ENCODE assay signal across 1 cellular context in genomic region chr9:137138058-137138697, GRCh38.
TF ChIP-seq lines count a peak whose summit lies in the region.

No MANE protein-coding gene starts in this region.

TF ChIP-seq in HepG2, 621 proteins besides CTCF, POLR2A, EP300 and RAD21:
- TF ChIP-seq FOSL2 (CRISPR knock-in tag; IDR thresholded peaks at IDR 0.05) (no peak), ZNF720 (CRISPR knock-in tag; IDR thresholded peaks at IDR 0.05) (no peak), ATF3 (CRISPR knock-in tag; IDR thresholded peaks at IDR 0.05) (no peak), CREB1 (IDR thresholded peaks at IDR 0.05) (peak; percentile 33), CREB1 (CRISPR knock-in tag; IDR thresholded peaks at IDR 0.05) (no peak), KAT2B (IDR thresholded peaks at IDR 0.05; ENCODE audit: borderline replicate concordance, low read depth, low read length) (no peak), FIP1L1 (IDR thresholded peaks at IDR 0.05; ENCODE audit: borderline replicate concordance, insufficient read depth, low read depth, low read length) (no peak), POLR2G (IDR thresholded peaks at IDR 0.05; ENCODE audit: low read depth, low read length) (no peak)
- TF ChIP-seq, protein P1, sequence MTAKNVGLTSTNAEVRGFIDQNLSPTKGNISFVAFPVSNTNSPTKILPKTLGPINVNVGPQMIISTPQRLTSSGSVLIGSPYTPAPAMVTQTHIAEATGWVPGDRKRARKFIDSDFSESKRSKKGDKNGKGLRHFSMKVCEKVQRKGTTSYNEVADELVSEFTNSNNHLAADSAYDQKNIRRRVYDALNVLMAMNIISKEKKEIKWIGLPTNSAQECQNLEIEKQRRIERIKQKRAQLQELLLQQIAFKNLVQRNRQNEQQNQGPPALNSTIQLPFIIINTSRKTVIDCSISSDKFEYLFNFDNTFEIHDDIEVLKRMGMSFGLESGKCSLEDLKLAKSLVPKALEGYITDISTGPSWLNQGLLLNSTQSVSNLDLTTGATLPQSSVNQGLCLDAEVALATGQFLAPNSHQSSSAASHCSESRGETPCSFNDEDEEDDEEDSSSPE (CRISPR knock-in tag; IDR thresholded peaks at IDR 0.05), result no peak
